ENCODE assay signal across 12 cellular contexts in the genomic region with DNA sequence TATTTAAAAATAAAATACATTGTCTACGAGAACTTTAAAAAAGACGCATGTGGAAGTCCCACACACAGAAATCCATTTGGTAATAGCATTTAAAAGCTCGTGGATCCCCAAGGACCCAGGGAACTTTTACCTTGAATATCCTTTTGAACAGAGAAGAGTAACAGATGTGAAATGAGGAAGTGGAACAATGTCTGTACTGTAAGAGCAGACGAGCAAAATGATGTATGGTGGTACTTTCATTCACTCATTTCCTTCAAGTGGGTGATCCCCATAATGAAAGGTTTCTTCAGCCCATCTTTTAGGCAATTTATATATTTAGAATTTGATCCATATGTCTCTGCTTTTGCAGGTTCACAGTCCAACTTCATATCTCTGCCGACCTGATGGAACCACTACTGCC.
A peak's percentile ranks its signal among the peaks of the same experiment; 100 is the strongest.
DNase-seq lines count a peak whose midpoint lies in the region; ATAC-seq and TF ChIP-seq lines count a peak whose summit lies in the region.
"Had no signal": no experiment of that assay in that cellular context is flagged by ENCODE, and none has a peak within 500 bp of the region (broad histone marks: within the 10 kb centered on the region; RNA-seq: fewer than 3 reads in every experiment).

No MANE protein-coding gene starts in this region.

- no peak for TF ChIP-seq CTCF in nephron (IDR thresholded peaks at IDR 0.05; ENCODE audit: unreplicated experiment in 3 of 3)
- no peak for TF ChIP-seq CTCF in colonic mucosa (IDR thresholded peaks at IDR 0.05)

- ATAC-seq in GM19328 (IDR thresholded peaks at IDR 0.05; ENCODE audit: unreplicated experiment): peak; percentile 78
- ATAC-seq in HG02642 (IDR thresholded peaks at IDR 0.05; ENCODE audit: poor library complexity, unreplicated experiment): peak; percentile 93
- ATAC-seq in HG03469 (IDR thresholded peaks at IDR 0.05; ENCODE audit: unreplicated experiment): peak; percentile 92

- H3K27me3 ChIP-seq in effector memory CD4-positive, alpha-beta T cell (replicated peaks; ENCODE audit: control insufficient read depth, insufficient read depth, low read length, poor library complexity, severe bottlenecking): no peaks in the 10 kb centered on the region
- H3K27me3 ChIP-seq in colonic mucosa: no peaks in the 10 kb centered on the region

- DNase-seq in effector memory CD4-positive, alpha-beta T cell: no peak
- DNase-seq in AG08396 (ENCODE audit: low spot score): no peak
- DNase-seq in immature natural killer cell: no peak
- no peak for DNase-seq in colonic mucosa
- DNase-seq: caudate nucleus, foreskin fibroblast, GM23248, left ventricle myocardium inferior had no signal

- no peak overlapping the region for H3K9ac ChIP-seq in colonic mucosa (ENCODE audit: low read depth in 2 of 2, low read length in 2 of 2)
- H3K9ac ChIP-seq: GM23248 had no signal

- no peak overlapping the region for H3K4me3 Mint-ChIP-seq in nephron
- H3K4me3 Mint-ChIP-seq in immature natural killer cell: no peak overlapping the region

- H3K27me3 Mint-ChIP-seq in nephron (ENCODE audit: low read depth): no peaks in the 10 kb centered on the region
- peaks cover 0 to 2% (median 0%) of the 10 kb centered on the region in 3 donors for H3K27me3 Mint-ChIP-seq in immature natural killer cell (ENCODE audit: low read depth in 3 of 3)

- H3K9me3 ChIP-seq in effector memory CD4-positive, alpha-beta T cell (ENCODE audit: control insufficient read depth, low read length): no peaks in the 10 kb centered on the region
- no peaks in the 10 kb centered on the region for H3K9me3 ChIP-seq in colonic mucosa
- H3K9me3 ChIP-seq: left ventricle myocardium inferior had no signal

- no peaks in the 10 kb centered on the region for H3K4me1 ChIP-seq in effector memory CD4-positive, alpha-beta T cell (ENCODE audit: control insufficient read depth, insufficient read depth, low read length, poor library complexity, severe bottlenecking)
- H3K4me1 ChIP-seq in colonic mucosa: no peaks in the 10 kb centered on the region

- no peak overlapping the region for H3K27ac ChIP-seq in effector memory CD4-positive, alpha-beta T cell (ENCODE audit: insufficient read depth, low read length, poor library complexity, severe bottlenecking)
- H3K27ac ChIP-seq in colonic mucosa: no peak overlapping the region
- H3K27ac ChIP-seq: GM23248, left ventricle myocardium inferior had no signal

- no peaks in the 10 kb centered on the region for H3K36me3 ChIP-seq in effector memory CD4-positive, alpha-beta T cell (ENCODE audit: control insufficient read depth, insufficient read depth, low read length)
- H3K36me3 ChIP-seq in colonic mucosa: no peaks in the 10 kb centered on the region

- H3K27ac Mint-ChIP-seq in nephron (peak overlapping the region in 2 of 3 experiments; percentile 62 to 70), immature natural killer cell (no peak overlapping the region)

- H3K4me3 ChIP-seq in effector memory CD4-positive, alpha-beta T cell (ENCODE audit: insufficient read depth, low read depth, low read length, poor library complexity, severe bottlenecking): no peak overlapping the region
- H3K4me3 ChIP-seq in colonic mucosa: no peak overlapping the region
- H3K4me3 ChIP-seq: GM23248, left ventricle myocardium inferior had no signal

- H3K9me3 Mint-ChIP-seq in nephron (no peaks in the 10 kb centered on the region), immature natural killer cell (no peaks in the 10 kb centered on the region)

- H3K4me1 Mint-ChIP-seq in nephron (peaks cover 35% of the 10 kb centered on the region), immature natural killer cell (no peaks in the 10 kb centered on the region)

- H3K36me3 Mint-ChIP-seq in nephron (ENCODE audit: low read depth) (peaks cover 80% of the 10 kb centered on the region), immature natural killer cell (no peaks in the 10 kb centered on the region)

- intact Hi-C loops in colonic mucosa (cut with DNase I): no loop called here

Comparison
In these comparisons a context has a peak if more than half of its experiments do, and no peak if none do; other contexts are left out.
1. H3K27ac Mint-ChIP-seq: peak in nephron (2 of 3); none in immature natural killer cell (0 of 6).
2. Peak in every context shown above with its lines, with median percentiles within 50 percentile points of each other: ATAC-seq.